In genomic region chr22:47606426-47606825, GRCh38 we compare ENCODE assay signal across 21 cellular contexts.
DNase-seq lines count a peak whose midpoint lies in the region; ATAC-seq, FAIRE-seq and TF ChIP-seq lines count a peak whose summit lies in the region.
"Had no signal": no experiment of that assay in that cellular context is flagged by ENCODE, and none has a peak within 500 bp of the region (broad histone marks: within the 10 kb centered on the region; RNA-seq: fewer than 3 reads in every experiment).

No MANE protein-coding gene starts in this region.

- H2AFZ ChIP-seq in HepG2 (ENCODE audit: low read length), result no peak overlapping the region

- CTCF ChIA-PET in HepG2 (lab: Yijun Ruan, JAX; ENCODE audit: low intra/inter-chr PET ratio, low total read pairs), result no interaction called here

- WGBS in right lobe of liver (ENCODE audit: insufficient coverage, low coverage, low lambda C conversion rate, missing lambda C conversion rate), result 73% methylated on average over 2 of the region's 9 CpGs
- 37% methylated on average over 5 of the region's 9 CpGs for WGBS in HepG2 (ENCODE audit: low lambda C conversion rate)
- 87% methylated on average over 9 of the region's 9 CpGs for WGBS in suprapubic skin

- no peaks in the 10 kb centered on the region for H3K4me1 ChIP-seq in right lobe of liver
- H3K4me1 ChIP-seq in HepG2 (ENCODE audit: insufficient read depth, low read length), result no peaks in the 10 kb centered on the region
- H3K4me1 ChIP-seq in suprapubic skin, result no peaks in the 10 kb centered on the region
- H3K4me1 ChIP-seq: BLaER1 had no signal

- DNase-seq in right lobe of liver (peak in 2 of 3 donors; percentile 35 to 39), HepG2 (ENCODE audit: low spot score) (no peak), mesenteric fat pad (ENCODE audit: low spot score) (peak; percentile 53), suprapubic skin (ENCODE audit: low spot score in 2 of 2) (peak; percentile 16 to 70), ACHN (no peak)
- DNase-seq in stimulated activated CD4-positive, alpha-beta T cell treated with anti-CD3 and anti-CD28 coated beads, Interleukin-4, amount 100 ng/mL, for 24 hours, result no peak
- DNase-seq: CD4-positive, CD25-positive, alpha-beta regulatory T cell; Karpas-422; NCI-H1092; NCI-H1417 treated with DMSO at 0.1 percent for 48 hours; NCI-H187; NCI-H2107; NCI-H446; NCI-H524 treated with DMSO at 0.1 percent for 48 hours; NCI-H774; PC-3; Right ventricle myocardium superior had no signal

- BruUV-seq in HepG2 (replicated peaks; lab: Mats Ljungman, UMichigan), result no TSS peak

- H3K79me2 ChIP-seq in HepG2 (ENCODE audit: insufficient read depth, low read length), result no peaks in the 10 kb centered on the region

- in situ Hi-C loops in HepG2 (cut with HindIII; ENCODE audit: extremely low pct_ligation_motif_present, low pct_unique_long_range_greater_than_20kb) (no loop called here), ACHN (cut with HindIII; ENCODE audit: low pct_ligation_motif_present, low pct_unique_long_range_greater_than_20kb, low sequenced_read_pairs) (no loop called here)

- no peak for TF ChIP-seq RAD21 in HepG2 (CRISPR knock-in tag; IDR thresholded peaks at IDR 0.05)

- H3K27me3 ChIP-seq in right lobe of liver (no peaks in the 10 kb centered on the region), HepG2 (ENCODE audit: control insufficient read depth in 1 of 2, insufficient read depth in 2 of 2, low read length in 2 of 2) (peaks cover 2 to 29% of the 10 kb centered on the region in 2 experiments; a peak in 3 of 5 replicates), suprapubic skin (peaks cover 26% of the 10 kb centered on the region)
- H3K27me3 ChIP-seq: BLaER1 had no signal

- H3K9me3 ChIP-seq in right lobe of liver, result no peaks in the 10 kb centered on the region
- no peaks in the 10 kb centered on the region for H3K9me3 ChIP-seq in HepG2 (ENCODE audit: low read length)
- no peaks in the 10 kb centered on the region for H3K9me3 ChIP-seq in suprapubic skin

- ATAC-seq in right lobe of liver (no peak), HepG2 (no peak), GM19328 (IDR thresholded peaks at IDR 0.05; ENCODE audit: unreplicated experiment) (no peak)
- ATAC-seq: PC-3 had no signal

- TF ChIP-seq CTCF in right lobe of liver (IDR thresholded peaks at IDR 0.05) (no peak), HepG2 (CRISPR knock-in tag; IDR thresholded peaks at IDR 0.05) (no peak), suprapubic skin (IDR thresholded peaks at IDR 0.05) (no peak)

- H3K9ac ChIP-seq in HepG2 (ENCODE audit: insufficient read depth, low read depth, low read length), result no peak overlapping the region
- H3K9ac ChIP-seq: BLaER1 had no signal

- no peak overlapping the region for H3K4me2 ChIP-seq in HepG2 (ENCODE audit: low read depth, low read length)
- H3K4me2 ChIP-seq: BLaER1 had no signal

- no peak overlapping the region for H3K27ac ChIP-seq in right lobe of liver
- H3K27ac ChIP-seq in HepG2 (ENCODE audit: extremely low read length, insufficient read depth, low read length), result no peak overlapping the region
- no peak overlapping the region for H3K27ac ChIP-seq in suprapubic skin
- H3K27ac ChIP-seq: BLaER1 had no signal

- no peaks in the 10 kb centered on the region for H4K20me1 ChIP-seq in HepG2 (ENCODE audit: insufficient read depth, low read length)
- H4K20me1 ChIP-seq: BLaER1 had no signal

- H3K4me3 ChIP-seq in right lobe of liver (no peak overlapping the region), HepG2 (replicated peaks in 1 of 3; ENCODE audit: insufficient read depth in 1 of 3, low read depth in 2 of 3, low read length in 3 of 3) (no peak overlapping the region), suprapubic skin (no peak overlapping the region)
- H3K4me3 ChIP-seq: BLaER1 had no signal

- no peak for TF ChIP-seq EP300 in HepG2 (IDR thresholded peaks at IDR 0.05; ENCODE audit: low read depth in 2 of 2, low read length in 2 of 2)
- no peak for TF ChIP-seq EP300 in HepG2 (CRISPR knock-in tag; IDR thresholded peaks at IDR 0.05; ENCODE audit: borderline replicate concordance)
- no peak for TF ChIP-seq EP300 in suprapubic skin (IDR thresholded peaks at IDR 0.05)

- TF ChIP-seq POLR2A in right lobe of liver (IDR thresholded peaks at IDR 0.05) (no peak), HepG2 (IDR thresholded peaks at IDR 0.05; ENCODE audit: insufficient read depth in 1 of 2, low read depth in 2 of 2, low read length in 2 of 2) (no peak), suprapubic skin (IDR thresholded peaks at IDR 0.05) (no peak)

- FAIRE-seq in HepG2 (lab: Jason Lieb, UNC), result no peak
- FAIRE-seq: D721Med, GM19239 had no signal

- intact Hi-C loops in right lobe of liver (cut with DNase I) (no loop called here), HepG2 (cut with micrococcal nuclease; ENCODE audit: unreplicated experiment) (no loop called here)

- no peaks in the 10 kb centered on the region for H3K36me3 ChIP-seq in right lobe of liver
- H3K36me3 ChIP-seq in HepG2 (replicated peaks in 1 of 2; ENCODE audit: control insufficient read depth in 1 of 2, insufficient read depth in 2 of 2, low read length in 2 of 2), result no peaks in the 10 kb centered on the region
- H3K36me3 ChIP-seq in suprapubic skin, result no peaks in the 10 kb centered on the region
- H3K36me3 ChIP-seq: BLaER1 had no signal

- POLR2A ChIA-PET in HepG2 (lab: Yijun Ruan, JAX), result no interaction called here

TF ChIP-seq in HepG2, 621 proteins besides CTCF, POLR2A, EP300 and RAD21:
- TF ChIP-seq KLF12 (CRISPR knock-in tag; IDR thresholded peaks at IDR 0.05; ENCODE audit: borderline replicate concordance) (no peak), BRD4 (CRISPR knock-in tag; IDR thresholded peaks at IDR 0.05) (no peak), ZNF766 (CRISPR knock-in tag; IDR thresholded peaks at IDR 0.05; ENCODE audit: borderline replicate concordance) (no peak), TP53 (CRISPR knock-in tag; conservative IDR thresholded peaks at IDR 0.05) (no peak), POLR2AphosphoS2 (IDR thresholded peaks at IDR 0.05; ENCODE audit: low read depth, low read length) (no peak), ZNF44 (CRISPR knock-in tag; IDR thresholded peaks at IDR 0.05) (no peak), ZNF556 (CRISPR knock-in tag; IDR thresholded peaks at IDR 0.05; ENCODE audit: borderline replicate concordance) (no peak), ZSCAN12 (CRISPR knock-in tag; IDR thresholded peaks at IDR 0.05) (no peak), ZNF367 (CRISPR knock-in tag; IDR thresholded peaks at IDR 0.05; ENCODE audit: borderline replicate concordance) (no peak), RFX3 (CRISPR knock-in tag; IDR thresholded peaks at IDR 0.05) (no peak), HNRNPH1 (optimal IDR thresholded peaks at IDR 0.05; ENCODE audit: low read depth, low read length) (no peak), ASH2L (IDR thresholded peaks at IDR 0.05; ENCODE audit: insufficient read length, low read depth, low read length) (no peak)
- TF ChIP-seq, protein P1, sequence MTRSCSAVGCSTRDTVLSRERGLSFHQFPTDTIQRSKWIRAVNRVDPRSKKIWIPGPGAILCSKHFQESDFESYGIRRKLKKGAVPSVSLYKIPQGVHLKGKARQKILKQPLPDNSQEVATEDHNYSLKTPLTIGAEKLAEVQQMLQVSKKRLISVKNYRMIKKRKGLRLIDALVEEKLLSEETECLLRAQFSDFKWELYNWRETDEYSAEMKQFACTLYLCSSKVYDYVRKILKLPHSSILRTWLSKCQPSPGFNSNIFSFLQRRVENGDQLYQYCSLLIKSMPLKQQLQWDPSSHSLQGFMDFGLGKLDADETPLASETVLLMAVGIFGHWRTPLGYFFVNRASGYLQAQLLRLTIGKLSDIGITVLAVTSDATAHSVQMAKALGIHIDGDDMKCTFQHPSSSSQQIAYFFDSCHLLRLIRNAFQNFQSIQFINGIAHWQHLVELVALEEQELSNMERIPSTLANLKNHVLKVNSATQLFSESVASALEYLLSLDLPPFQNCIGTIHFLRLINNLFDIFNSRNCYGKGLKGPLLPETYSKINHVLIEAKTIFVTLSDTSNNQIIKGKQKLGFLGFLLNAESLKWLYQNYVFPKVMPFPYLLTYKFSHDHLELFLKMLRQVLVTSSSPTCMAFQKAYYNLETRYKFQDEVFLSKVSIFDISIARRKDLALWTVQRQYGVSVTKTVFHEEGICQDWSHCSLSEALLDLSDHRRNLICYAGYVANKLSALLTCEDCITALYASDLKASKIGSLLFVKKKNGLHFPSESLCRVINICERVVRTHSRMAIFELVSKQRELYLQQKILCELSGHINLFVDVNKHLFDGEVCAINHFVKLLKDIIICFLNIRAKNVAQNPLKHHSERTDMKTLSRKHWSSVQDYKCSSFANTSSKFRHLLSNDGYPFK (CRISPR knock-in tag; IDR thresholded peaks at IDR 0.05; ENCODE audit: borderline replicate concordance), result no peak

Comparison
In these comparisons a context has a peak if more than half of its experiments do, and no peak if none do; other contexts are left out.
1. DNase-seq: peak in right lobe of liver (2 of 3), mesenteric fat pad (single experiment) and suprapubic skin (2 of 2); none in HepG2 (single experiment), stimulated activated CD4-positive, alpha-beta T cell treated with anti-CD3 and anti-CD28 coated beads, Interleukin-4, amount 100 ng/mL, for 24 hours (single experiment) and ACHN (single experiment).